Comparison of ENCODE assay signal across 11 cellular contexts in the genomic region with DNA sequence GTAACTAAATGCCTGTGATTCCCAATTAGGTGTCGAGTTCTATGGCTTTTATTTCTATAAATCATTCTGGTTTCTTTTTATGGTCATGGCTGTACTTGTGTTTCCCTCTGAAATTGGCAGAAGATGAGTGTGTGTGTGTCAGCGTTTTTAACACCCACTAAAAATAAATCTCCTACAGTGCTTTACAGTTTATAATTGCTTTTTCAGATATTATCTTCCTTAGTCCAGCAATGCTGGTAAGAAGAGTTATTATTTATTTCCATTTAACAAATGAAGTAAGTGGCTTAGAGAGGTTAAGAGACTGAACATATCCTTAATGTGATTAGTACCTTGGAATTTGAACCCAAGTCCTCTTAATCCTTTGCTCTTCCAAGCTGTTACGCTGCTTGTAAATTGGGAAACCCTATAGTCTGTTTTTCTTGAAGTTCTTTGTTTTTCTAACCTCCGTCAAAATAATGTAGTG.
DNase-seq lines count a peak whose midpoint lies in the region; ATAC-seq and TF ChIP-seq lines count a peak whose summit lies in the region.
"Had no signal": no experiment of that assay in that cellular context is flagged by ENCODE, and none has a peak within 500 bp of the region (broad histone marks: within the 10 kb centered on the region; RNA-seq: fewer than 3 reads in every experiment).

No MANE protein-coding gene starts in this region.

- H2BK5ac ChIP-seq in mesenchymal stem cell (ENCODE audit: low read depth, low read length, poor library complexity, severe bottlenecking), result peak overlapping the region; percentile 48

- no peak overlapping the region for H2BK120ac ChIP-seq in mesenchymal stem cell (ENCODE audit: low read depth, low read length)

- H3K4me3 ChIP-seq in SK-N-MC, result peak overlapping the region; percentile 59
- H3K4me3 ChIP-seq in mesenchymal stem cell (ENCODE audit: insufficient read depth in 1 of 2, low read depth in 1 of 2, low read length in 2 of 2), result no peak overlapping the region
- no peak overlapping the region for H3K4me3 ChIP-seq in thyroid gland (replicated peaks in 1 of 3)
- H3K4me3 ChIP-seq: thoracic aorta had no signal

- no peaks in the 10 kb centered on the region for H3K9me3 ChIP-seq in SK-N-MC (ENCODE audit: low read depth, low read length)
- H3K9me3 ChIP-seq in mesenchymal stem cell (ENCODE audit: control insufficient read depth, low read length), result no peaks in the 10 kb centered on the region
- H3K9me3 ChIP-seq in thyroid gland, result no peaks in the 10 kb centered on the region
- H3K9me3 ChIP-seq: thoracic aorta had no signal

- H3K18ac ChIP-seq in mesenchymal stem cell (ENCODE audit: low read depth in 1 of 2, low read length in 2 of 2), result no peak overlapping the region

- H2BK15ac ChIP-seq in mesenchymal stem cell (ENCODE audit: low read depth, poor library complexity, severe bottlenecking), result no peak overlapping the region

- no peak overlapping the region for H2BK12ac ChIP-seq in mesenchymal stem cell (ENCODE audit: low read length in 2 of 2)

- H2AFZ ChIP-seq in mesenchymal stem cell (ENCODE audit: low read depth, low read length), result no peak overlapping the region

- peak; percentile 9 for DNase-seq in NCI-H748 (lab: John Stamatoyannopoulos, UW; ENCODE audit: unreplicated experiment)
- no peak for DNase-seq in NCI-H748 treated with DMSO at 0.1 percent for 48 hours (lab: John Stamatoyannopoulos, UW)
- no peak for DNase-seq in SK-N-MC (ENCODE audit: low read depth, low spot score)
- DNase-seq in mesenchymal stem cell, result no peak
- no peak for DNase-seq in thyroid gland
- no peak for DNase-seq in NCI-H2227 (lab: John Stamatoyannopoulos, UW; ENCODE audit: unreplicated experiment)
- no peak for DNase-seq in GM03348 (ENCODE audit: low spot score)
- DNase-seq: activated CD4-positive, alpha-beta T cell treated with anti-CD3 and anti-CD28 coated beads for 48 hours; activated gamma-delta T cell treated with Interleukin-2 at 50 U/mL for 16 hours had no signal

- intact Hi-C loops in thyroid gland (cut with DNase I), result loop anchor here (10.0 kb wide), 1 partner anchor 125 kb away; the partner anchor contains the start of gene TEAD1

- peaks cover 20% of the 10 kb centered on the region for H3K4me1 ChIP-seq in mesenchymal stem cell (ENCODE audit: control insufficient read depth, insufficient read depth, low read depth, low read length)
- peaks cover 48 to 56% of the 10 kb centered on the region in 2 donors for H3K4me1 ChIP-seq in thyroid gland

- H3K14ac ChIP-seq in mesenchymal stem cell (ENCODE audit: low read length in 2 of 2), result no peak overlapping the region

- peak overlapping the region; percentile 48 for H3K27ac ChIP-seq in SK-N-MC
- no peak overlapping the region for H3K27ac ChIP-seq in mesenchymal stem cell (ENCODE audit: low read length, poor library complexity, severe bottlenecking)
- peak overlapping the region in 2 of 3 donors; percentile 59 to 89 for H3K27ac ChIP-seq in thyroid gland
- H3K27ac ChIP-seq: thoracic aorta had no signal

- no peaks in the 10 kb centered on the region for H3K27me3 ChIP-seq in mesenchymal stem cell (ENCODE audit: control insufficient read depth in 1 of 2, insufficient read depth in 1 of 2, low read length in 2 of 2)
- no peaks in the 10 kb centered on the region for H3K27me3 ChIP-seq in thyroid gland

- H3K4ac ChIP-seq in mesenchymal stem cell (ENCODE audit: low read depth in 1 of 2, low read length in 2 of 2), result no peak overlapping the region

- no peak for TF ChIP-seq POLR2A in thyroid gland (IDR thresholded peaks at IDR 0.05)

- no peak overlapping the region for H4K8ac ChIP-seq in mesenchymal stem cell (ENCODE audit: low read length)

- H3K79me1 ChIP-seq in mesenchymal stem cell (replicated peaks; ENCODE audit: low read length, poor library complexity, severe bottlenecking), result peaks cover 9% of the 10 kb centered on the region

- WGBS in mesenchymal stem cell, result 92% methylated on average over 2 of the region's 4 CpGs
- WGBS in thyroid gland, 2 donors, result 63 to 67% methylated on average over 4 of the region's 4 CpGs

- H3K23ac ChIP-seq in mesenchymal stem cell (ENCODE audit: low read length in 2 of 2), result no peak overlapping the region

- TF ChIP-seq CTCF in thyroid gland (IDR thresholded peaks at IDR 0.05), result no peak

- H3K4me2 ChIP-seq in mesenchymal stem cell (ENCODE audit: low read length, poor library complexity, severe bottlenecking), result no peak overlapping the region

- H4K91ac ChIP-seq in mesenchymal stem cell (ENCODE audit: low read length), result no peak overlapping the region

- H2AK5ac ChIP-seq in mesenchymal stem cell (ENCODE audit: low read length, severe bottlenecking), result no peak overlapping the region

- ATAC-seq in HG03159 (IDR thresholded peaks at IDR 0.05; ENCODE audit: unreplicated experiment), result no peak

- peaks cover 15% of the 10 kb centered on the region; the same call in 1 of the 2 replicates for H3K36me3 ChIP-seq in SK-N-MC (ENCODE audit: insufficient read depth, low read length)
- peaks cover 3 to 22% of the 10 kb centered on the region in 2 experiments for H3K36me3 ChIP-seq in mesenchymal stem cell (ENCODE audit: control insufficient read depth in 1 of 2, insufficient read depth in 2 of 2, low read depth in 1 of 2, low read length in 2 of 2)
- no peaks in the 10 kb centered on the region for H3K36me3 ChIP-seq in thyroid gland
- H3K36me3 ChIP-seq: thoracic aorta had no signal

- H3K9ac ChIP-seq in SK-N-MC (ENCODE audit: insufficient read length) (no peak overlapping the region), mesenchymal stem cell (ENCODE audit: low read length) (no peak overlapping the region)
